In genomic region chr3:40462838-40463237, GRCh38 we compare ENCODE assay signal across 8 cellular contexts. TPM values are rescaled to one million over a fixed set of nuclear protein-coding genes. Genes with fewer than 3 reads are reported as not detected.
A peak's percentile ranks its signal among the peaks of the same experiment; 100 is the strongest.
DNase-seq lines count a peak whose midpoint lies in the region; ATAC-seq and TF ChIP-seq lines count a peak whose summit lies in the region.
"Not testable (repeated sequence)": the region's sequence is repeated elsewhere in the genome, so short reads cannot be mapped to it uniquely, and the experiment has no call there.

No MANE protein-coding gene starts in this region.

- H3K36me3 Mint-ChIP-seq in activated CD8-positive, alpha-beta T cell treated with anti-CD3 and anti-CD28 coated beads for 36 hours (ENCODE audit: low read depth) = peaks cover 77% of the 10 kb centered on the region
- H3K36me3 Mint-ChIP-seq in activated T-cell treated with anti-CD3 and anti-CD28 coated beads, Interleukin-2, amount 50 U/mL, for 72 hours (ENCODE audit: insufficient read depth in 2 of 2) = peaks cover 11 to 46% of the 10 kb centered on the region in 2 donors
- H3K36me3 Mint-ChIP-seq in activated naive CD8-positive, alpha-beta T cell = peaks cover 29% of the 10 kb centered on the region
- peaks cover 76% of the 10 kb centered on the region for H3K36me3 Mint-ChIP-seq in activated naive CD8-positive, alpha-beta T cell treated with anti-CD3 and anti-CD28 coated beads, Interleukin-2, amount 50 U/mL, for 24 hours (ENCODE audit: low read depth)
- peaks cover 70% of the 10 kb centered on the region for H3K36me3 Mint-ChIP-seq in central memory CD8-positive, alpha-beta T cell (ENCODE audit: insufficient read depth)
- peaks cover 42% of the 10 kb centered on the region for H3K36me3 Mint-ChIP-seq in neural crest cell (ENCODE audit: low read depth)

- POLR2A ChIA-PET in HEK293 (lab: Yijun Ruan, JAX) = not testable (repeated sequence)
- POLR2A ChIA-PET in activated CD8-positive, alpha-beta T cell treated with anti-CD3 and anti-CD28 coated beads for 36 hours (lab: Charles Lee) = interaction anchor here (0.7 to 3.4 kb wide), 4 partner anchors 10 to 967 kb away, joined by 3 to 38 read pairs (median 4); partner anchors contain the start of gene ZNF621

- H3K27me3 Mint-ChIP-seq in activated CD8-positive, alpha-beta T cell treated with anti-CD3 and anti-CD28 coated beads for 36 hours; activated T-cell treated with anti-CD3 and anti-CD28 coated beads, Interleukin-2, amount 50 U/mL, for 72 hours (ENCODE audit: low read depth); activated naive CD8-positive, alpha-beta T cell; activated naive CD8-positive, alpha-beta T cell treated with anti-CD3 and anti-CD28 coated beads, Interleukin-2, amount 50 U/mL, for 24 hours; central memory CD8-positive, alpha-beta T cell; neural crest cell (ENCODE audit: low read depth): not testable (repeated sequence)

- H3K4me1 ChIP-seq in HEK293 (ENCODE audit: control insufficient read depth, insufficient read depth, low read length) = not testable (repeated sequence)

- H3K27ac Mint-ChIP-seq in activated CD8-positive, alpha-beta T cell treated with anti-CD3 and anti-CD28 coated beads for 36 hours = peak overlapping the region; percentile 40
- H3K27ac Mint-ChIP-seq in activated T-cell treated with anti-CD3 and anti-CD28 coated beads, Interleukin-2, amount 50 U/mL, for 72 hours = peak overlapping the region; percentile 48
- H3K27ac Mint-ChIP-seq in activated naive CD8-positive, alpha-beta T cell = not testable (repeated sequence)
- peak overlapping the region; percentile 39 for H3K27ac Mint-ChIP-seq in activated naive CD8-positive, alpha-beta T cell treated with anti-CD3 and anti-CD28 coated beads, Interleukin-2, amount 50 U/mL, for 24 hours
- H3K27ac Mint-ChIP-seq in central memory CD8-positive, alpha-beta T cell (ENCODE audit: low read depth) = peak overlapping the region; percentile 38
- H3K27ac Mint-ChIP-seq in neural crest cell (ENCODE audit: unreplicated experiment) = peak overlapping the region; percentile 27

- not testable (repeated sequence) for DNase-seq in activated CD8-positive, alpha-beta T cell treated with anti-CD3 and anti-CD28 coated beads for 36 hours; activated T-cell treated with anti-CD3 and anti-CD28 coated beads, Interleukin-2, amount 50 U/mL, for 72 hours; activated naive CD8-positive, alpha-beta T cell treated with anti-CD3 and anti-CD28 coated beads, Interleukin-2, amount 50 U/mL, for 24 hours; central memory CD8-positive, alpha-beta T cell (ENCODE audit: low spot score in 2 of 2); neural crest cell (ENCODE audit: low read depth, low spot score)

- intact Hi-C loops in activated CD8-positive, alpha-beta T cell treated with anti-CD3 and anti-CD28 coated beads for 36 hours (cut with micrococcal nuclease) = not testable (repeated sequence)

- TF ChIP-seq CTCF in HEK293 (tag by site-specific recombination; IDR thresholded peaks at IDR 0.05); VCaP (conservative IDR thresholded peaks at IDR 0.05); activated CD8-positive, alpha-beta T cell treated with anti-CD3 and anti-CD28 coated beads for 36 hours (IDR thresholded peaks at IDR 0.05); neural crest cell (conservative IDR thresholded peaks at IDR 0.05): not testable (repeated sequence)

- not testable (repeated sequence) for H3K27ac ChIP-seq in HEK293 (ENCODE audit: extremely low read depth, low read depth, low read length)
- peak overlapping the region; percentile 1; the same call in 1 of the 2 replicates for H3K27ac ChIP-seq in VCaP

- ATAC-seq in activated CD8-positive, alpha-beta T cell treated with anti-CD3 and anti-CD28 coated beads for 36 hours; activated T-cell treated with anti-CD3 and anti-CD28 coated beads, Interleukin-2, amount 50 U/mL, for 72 hours (replicated peaks in 1 of 2); activated naive CD8-positive, alpha-beta T cell treated with anti-CD3 and anti-CD28 coated beads, Interleukin-2, amount 50 U/mL, for 24 hours; central memory CD8-positive, alpha-beta T cell (replicated peaks; ENCODE audit: extremely low read depth, poor library complexity, severe bottlenecking): not testable (repeated sequence)

- H3K36me3 ChIP-seq in HEK293 (ENCODE audit: control insufficient read depth in 2 of 2, insufficient read depth in 1 of 2, low read length in 2 of 2) = peaks cover 33 to 88% of the 10 kb centered on the region in 2 experiments; a peak in 2 of 3 replicates

- CTCF ChIA-PET in HEK293 (lab: Yijun Ruan, JAX); activated CD8-positive, alpha-beta T cell treated with anti-CD3 and anti-CD28 coated beads for 36 hours (lab: Charles Lee): not testable (repeated sequence)

- H3K4me3 Mint-ChIP-seq in activated CD8-positive, alpha-beta T cell treated with anti-CD3 and anti-CD28 coated beads for 36 hours; activated T-cell treated with anti-CD3 and anti-CD28 coated beads, Interleukin-2, amount 50 U/mL, for 72 hours; activated naive CD8-positive, alpha-beta T cell treated with anti-CD3 and anti-CD28 coated beads, Interleukin-2, amount 50 U/mL, for 24 hours; central memory CD8-positive, alpha-beta T cell: not testable (repeated sequence)
- H3K4me3 Mint-ChIP-seq in activated naive CD8-positive, alpha-beta T cell = peak overlapping the region; percentile 10
- H3K4me3 Mint-ChIP-seq in neural crest cell = peak overlapping the region; percentile 19

- H3K4me1 Mint-ChIP-seq in activated CD8-positive, alpha-beta T cell treated with anti-CD3 and anti-CD28 coated beads for 36 hours (ENCODE audit: low read depth) = peaks cover 41% of the 10 kb centered on the region
- H3K4me1 Mint-ChIP-seq in activated T-cell treated with anti-CD3 and anti-CD28 coated beads, Interleukin-2, amount 50 U/mL, for 72 hours (ENCODE audit: low read depth) = peaks cover 49% of the 10 kb centered on the region
- peaks cover 55% of the 10 kb centered on the region for H3K4me1 Mint-ChIP-seq in activated naive CD8-positive, alpha-beta T cell (ENCODE audit: low read depth)
- H3K4me1 Mint-ChIP-seq in activated naive CD8-positive, alpha-beta T cell treated with anti-CD3 and anti-CD28 coated beads, Interleukin-2, amount 50 U/mL, for 24 hours = peaks cover 51% of the 10 kb centered on the region
- H3K4me1 Mint-ChIP-seq in central memory CD8-positive, alpha-beta T cell = peaks cover 34% of the 10 kb centered on the region
- H3K4me1 Mint-ChIP-seq in neural crest cell = peaks cover 15% of the 10 kb centered on the region

- H3K9me3 Mint-ChIP-seq in activated CD8-positive, alpha-beta T cell treated with anti-CD3 and anti-CD28 coated beads for 36 hours; activated T-cell treated with anti-CD3 and anti-CD28 coated beads, Interleukin-2, amount 50 U/mL, for 72 hours; activated naive CD8-positive, alpha-beta T cell (ENCODE audit: low read depth); activated naive CD8-positive, alpha-beta T cell treated with anti-CD3 and anti-CD28 coated beads, Interleukin-2, amount 50 U/mL, for 24 hours; central memory CD8-positive, alpha-beta T cell; neural crest cell: not testable (repeated sequence)

- H3K9me3 ChIP-seq in HEK293 (ENCODE audit: control insufficient read depth, insufficient read depth, low read depth, low read length) = not testable (repeated sequence)

- not testable (repeated sequence) for H3K4me3 ChIP-seq in HEK293 (ENCODE audit: low read depth, low read length)

TF ChIP-seq in HEK293, 187 proteins besides CTCF, POLR2A, EP300 and RAD21:
- TF ChIP-seq ZNF121 (tag by site-specific recombination; IDR thresholded peaks at IDR 0.05) = 0 out of 2 replicates have a peak, but pooled peaks have one; percentile 13

RNA-seq across cellular contexts. Expression of gene RPL14, which starts 5.7 kb away (rescaled TPM):
- total RNA-seq in activated CD8-positive, alpha-beta T cell treated with anti-CD3 and anti-CD28 coated beads for 36 hours = 1,000 to 10,000 TPM; 3,410 to 3,594 TPM
- 1,000 to 10,000 TPM; 2,782 to 3,093 TPM for total RNA-seq in activated T-cell treated with anti-CD3 and anti-CD28 coated beads, Interleukin-2, amount 50 U/mL, for 72 hours
- total RNA-seq in neural crest cell = 1,863 and 1,936 TPM in 2 replicates

RNA-seq across cellular contexts. Expression of gene ZNF619, which starts 14.1 kb away (rescaled TPM):
- 1 to 10 TPM; 5.7 to 6.3 TPM for total RNA-seq in activated CD8-positive, alpha-beta T cell treated with anti-CD3 and anti-CD28 coated beads for 36 hours
- total RNA-seq in activated T-cell treated with anti-CD3 and anti-CD28 coated beads, Interleukin-2, amount 50 U/mL, for 72 hours = 1 to 10 TPM; 9.6 to 9.8 TPM
- 5.4 and 5.9 TPM in 2 replicates for total RNA-seq in neural crest cell

RNA-seq across cellular contexts. Expression of gene ZNF620, which starts 43.0 kb away (rescaled TPM):
- total RNA-seq in activated CD8-positive, alpha-beta T cell treated with anti-CD3 and anti-CD28 coated beads for 36 hours = 1 to 10 TPM; 2.5 to 3.6 TPM
- total RNA-seq in activated T-cell treated with anti-CD3 and anti-CD28 coated beads, Interleukin-2, amount 50 U/mL, for 72 hours = 1 to 10 TPM; 5.8 to 7.4 TPM
- total RNA-seq in neural crest cell = 22.0 and 24.0 TPM in 2 replicates
